24 cellular contexts compared by ENCODE assay signal in genomic region chr11:35892166-35892565, GRCh38. TPM values are rescaled to one million over a fixed set of nuclear protein-coding genes. Genes with fewer than 3 reads are reported as not detected.
"Had no signal": no experiment of that assay in that cellular context is flagged by ENCODE, and none has a peak within 500 bp of the region (broad histone marks: within the 10 kb centered on the region; RNA-seq: fewer than 3 reads in every experiment).

No MANE protein-coding gene starts in this region.

- H3K9me3 ChIP-seq: adrenal gland, Peyer's patch had no signal

- H3K27me3 ChIP-seq: adrenal gland, cardiac muscle cell, Peyer's patch had no signal

- DNase-seq: activated B cell treated with CpG ODN at 0.5 μM for 24 hours; activated CD4-positive, alpha-beta memory T cell treated with anti-CD3 and anti-CD28 coated beads, Interleukin-2, amount 10 ng/mL, durations not matched to agents 7 days and 5 days; activated CD4-positive, alpha-beta T cell treated with anti-CD3 and anti-CD28 coated beads for 1 hour; activated CD4-positive, alpha-beta T cell treated with anti-CD3 and anti-CD28 coated beads, Interleukin-2, amount 50 U/mL, for 1 hour; activated gamma-delta T cell treated with Interleukin-2 at 50 U/mL for 16 hours; activated naive CD4-positive, alpha-beta T cell treated with anti-CD3 and anti-CD28 coated beads, Interleukin-2, amount 10 ng/mL, durations not matched to agents 7 days and 5 days; activated naive CD8-positive, alpha-beta T cell treated with anti-CD3 and anti-CD28 coated beads, Interleukin-2, amount 10 ng/mL, durations not matched to agents 7 days and 5 days; activated T-cell treated with anti-CD3 and anti-CD28 coated beads for 4 hours; activated T-cell treated with anti-CD3 and anti-CD28 coated beads, Interleukin-2, amount 50 U/mL, for 48 hours; adrenal gland; anterior cingulate cortex; Kasumi-1; KBM-7; NCI-H1092; NCI-H1417; NCI-H1930; NCI-H2107; NCI-H446; NCI-H524; Peyer's patch; SHP77; T-helper 17 cell; T-helper 9 cell had no signal

- H3K4me3 ChIP-seq: adrenal gland, cardiac muscle cell, Peyer's patch had no signal

- H3K27ac ChIP-seq: adrenal gland, cardiac muscle cell, Peyer's patch had no signal

- H3K36me3 ChIP-seq: adrenal gland, cardiac muscle cell, Peyer's patch had no signal

- ATAC-seq: T-helper 17 cell had no signal

- H3K4me1 ChIP-seq: adrenal gland had no signal

RNA-seq across cellular contexts. Expression of gene LDLRAD3, which starts 51.7 kb away (rescaled TPM):
- total RNA-seq: activated B cell treated with CpG ODN at 0.5 μM for 24 hours; activated CD4-positive, alpha-beta memory T cell treated with anti-CD3 and anti-CD28 coated beads, Interleukin-2, amount 10 ng/mL, durations not matched to agents 7 days and 5 days had no signal
